8 cellular contexts compared by ENCODE assay signal in the genomic region with DNA sequence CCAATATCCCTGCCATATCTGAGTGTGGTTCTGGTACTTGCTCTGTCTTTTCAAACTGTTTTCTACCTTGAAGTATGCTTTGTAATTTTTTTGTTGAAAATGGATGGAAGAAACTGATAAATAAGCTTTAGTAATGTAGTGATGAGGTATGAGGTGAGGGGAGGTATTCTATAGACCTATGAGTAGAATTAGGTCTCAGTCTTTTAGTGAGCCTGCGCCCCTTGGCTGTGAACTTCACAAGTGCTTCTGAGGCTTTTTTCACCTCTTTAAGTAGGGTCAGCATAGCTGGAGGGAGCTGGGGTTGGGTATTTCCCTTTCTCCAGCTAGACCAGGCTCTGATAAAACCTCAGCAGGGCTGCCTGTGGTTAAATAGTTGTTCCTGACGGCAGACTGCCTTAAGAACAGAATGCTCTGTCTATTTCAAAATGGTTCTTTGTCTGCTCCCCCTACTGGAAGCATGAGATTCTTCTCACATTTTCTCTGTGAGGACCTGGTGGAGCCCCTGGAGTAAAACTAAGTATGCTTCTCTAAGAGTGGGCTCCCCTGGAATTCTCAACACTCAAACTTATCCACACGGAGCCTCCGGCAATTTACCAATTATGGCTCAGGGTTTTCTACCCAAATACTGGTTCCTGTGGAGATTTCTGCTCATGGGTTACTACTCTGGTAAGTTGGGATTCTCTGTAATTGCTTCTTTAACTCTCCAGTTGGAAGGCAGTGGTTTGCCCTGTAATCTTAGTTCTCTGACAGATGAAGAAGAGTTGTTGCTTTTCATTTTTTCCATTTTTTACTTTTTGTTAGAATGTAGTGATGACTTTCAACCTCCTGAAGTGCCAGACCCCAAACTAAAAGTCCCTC. TPM values are rescaled to one million over a fixed set of nuclear protein-coding genes. Genes with fewer than 3 reads are reported as not detected.
DNase-seq lines count a peak whose midpoint lies in the region; ATAC-seq and TF ChIP-seq lines count a peak whose summit lies in the region.

No MANE protein-coding gene starts in this region.

- peaks cover 6% of the 10 kb centered on the region for H3K4me1 ChIP-seq in lower lobe of right lung

- intact Hi-C loops in lower lobe of right lung (cut with DNase I) = no loop called here

- no peaks in the 10 kb centered on the region for H3K9me3 ChIP-seq in lower lobe of right lung

- peaks cover 5% of the 10 kb centered on the region for H3K27me3 ChIP-seq in lower lobe of right lung (ENCODE audit: low read depth)

- H3K4me3 ChIP-seq in choroid plexus epithelial cell (ENCODE audit: low read depth, low read length) = no peak overlapping the region
- no peak overlapping the region for H3K4me3 ChIP-seq in lower lobe of right lung

- DNase-seq in NCI-H526 (lab: John Stamatoyannopoulos, UW) (peak; percentile 21 to 68), NCI-H526 treated with DMSO at 0.1 percent for 48 hours (lab: John Stamatoyannopoulos, UW) (no peak), NCI-H460 (ENCODE audit: extremely low read depth, low read depth) (peak; percentile 36), choroid plexus epithelial cell (ENCODE audit: low read depth) (peak; percentile 96), lower lobe of right lung (no peak)

- no peaks in the 10 kb centered on the region for H3K36me3 ChIP-seq in lower lobe of right lung

- H3K27ac ChIP-seq in lower lobe of right lung = no peak overlapping the region

- ATAC-seq in lower lobe of right lung = peak; percentile 72 to 75
- ATAC-seq in HG03378 (IDR thresholded peaks at IDR 0.05; ENCODE audit: unreplicated experiment) = no peak
- no peak for ATAC-seq in GM18867 (IDR thresholded peaks at IDR 0.05; ENCODE audit: unreplicated experiment)
- ATAC-seq in HG03571 (IDR thresholded peaks at IDR 0.05; ENCODE audit: unreplicated experiment) = no peak

- peak; percentile 79 for TF ChIP-seq CTCF in choroid plexus epithelial cell (conservative IDR thresholded peaks at IDR 0.05; ENCODE audit: low read depth, low read length)
- peak; percentile 61 for TF ChIP-seq CTCF in lower lobe of right lung (IDR thresholded peaks at IDR 0.05)

RNA-seq across cellular contexts. Expression of gene KRT5, which starts 13.1 kb away (rescaled TPM):
- total RNA-seq in NCI-H460 (2014; rRNA removed; shearing (Covaris generic)) = not detected in 2 replicates
- not detected in 2 replicates for polyA plus RNA-seq in NCI-H460 (2014; cell fraction: nucleus; rRNA removed)
- 0.65 TPM for total RNA-seq in lower lobe of right lung

RNA-seq across cellular contexts. Expression of gene KRT6A, which starts 14.0 kb away (rescaled TPM):
- total RNA-seq in NCI-H460 (2014; rRNA removed; shearing (Covaris generic)) = not detected in 2 replicates
- not detected in 2 replicates for polyA plus RNA-seq in NCI-H460 (2014; cell fraction: nucleus; rRNA removed)
- 0.74 TPM for total RNA-seq in lower lobe of right lung

RNA-seq across cellular contexts. Expression of gene KRT6C, which starts 33.5 kb away (rescaled TPM):
- total RNA-seq in NCI-H460 (2014; rRNA removed; shearing (Covaris generic)) = not detected in 2 replicates
- not detected in 2 replicates for polyA plus RNA-seq in NCI-H460 (2014; cell fraction: nucleus; rRNA removed)
- not detected for total RNA-seq in lower lobe of right lung

RNA-seq across cellular contexts. Expression of gene KRT71, which starts 45.9 kb away (rescaled TPM):
- total RNA-seq in NCI-H460 (2014; rRNA removed; shearing (Covaris generic)) = not detected in 2 replicates
- not detected in 2 replicates for polyA plus RNA-seq in NCI-H460 (2014; cell fraction: nucleus; rRNA removed)
- not detected for total RNA-seq in lower lobe of right lung

RNA-seq across cellular contexts. Expression of gene KRT6B, which starts 55.1 kb away (rescaled TPM):
- total RNA-seq in NCI-H460 (2014; rRNA removed; shearing (Covaris generic)) = not detected in 2 replicates
- not detected in 2 replicates for polyA plus RNA-seq in NCI-H460 (2014; cell fraction: nucleus; rRNA removed)
- total RNA-seq in lower lobe of right lung = not detected

Comparison
In these comparisons a context has a peak if more than half of its experiments do, and no peak if none do; other contexts are left out.
1. DNase-seq: peak in NCI-H526 (2 of 2), NCI-H460 (single experiment) and choroid plexus epithelial cell (single experiment); none in NCI-H526 treated with DMSO at 0.1 percent for 48 hours (single experiment) and lower lobe of right lung (single experiment).
2. ATAC-seq: peak in lower lobe of right lung (2 of 2); none in HG03378 (single experiment), GM18867 (single experiment) and HG03571 (single experiment).